1 cellular context compared by ENCODE assay signal in genomic region chr10:77297370-77297692, GRCh38.
TF ChIP-seq lines count a peak whose summit lies in the region.

No MANE protein-coding gene starts in this region.

TF ChIP-seq in K562, 482 proteins besides CTCF, POLR2A, EP300 and RAD21 (continued from another document):
- TF ChIP-seq PBX2 (CRISPR knock-in tag; IDR thresholded peaks at IDR 0.05; ENCODE audit: low read depth) = no peak
- peak; percentile 77 for TF ChIP-seq PBX2 (tag; conservative IDR thresholded peaks at IDR 0.05; ENCODE audit: low read depth)
- peak; percentile 70 for TF ChIP-seq PKNOX1 (IDR thresholded peaks at IDR 0.05)
- TF ChIP-seq KLF6 (CRISPR knock-in tag; IDR thresholded peaks at IDR 0.05; ENCODE audit: borderline replicate concordance) = no peak
- peak; percentile 76 for TF ChIP-seq MEIS2 (IDR thresholded peaks at IDR 0.05; ENCODE audit: partially characterized antibody)
